Comparison of ENCODE assay signal across 25 cellular contexts in genomic region chr1:13770769-13771168, GRCh38.
DNase-seq lines count a peak whose midpoint lies in the region; ATAC-seq and TF ChIP-seq lines count a peak whose summit lies in the region.
"Had no signal": no experiment of that assay in that cellular context is flagged by ENCODE, and none has a peak within 500 bp of the region (broad histone marks: within the 10 kb centered on the region; RNA-seq: fewer than 3 reads in every experiment).

No MANE protein-coding gene starts in this region.

- no peaks in the 10 kb centered on the region for H3K36me3 Mint-ChIP-seq in activated naive CD8-positive, alpha-beta T cell
- peaks cover 24% of the 10 kb centered on the region for H3K36me3 Mint-ChIP-seq in activated naive CD8-positive, alpha-beta T cell treated with anti-CD3 and anti-CD28 coated beads, Interleukin-2, amount 50 U/mL, for 24 hours (ENCODE audit: low read depth)
- H3K36me3 Mint-ChIP-seq in activated naive CD8-positive, alpha-beta T cell treated with anti-CD3 and anti-CD28 coated beads for 36 hours = peaks cover 8% of the 10 kb centered on the region
- H3K36me3 Mint-ChIP-seq in stimulated activated effector memory CD8-positive, alpha-beta T cell treated with anti-CD3 and anti-CD28 coated beads, Interleukin-12 subunit alpha, Interleukin-12 subunit beta, amount 100 ng/mL, for 72 hours = peaks cover 30% of the 10 kb centered on the region

- no peaks in the 10 kb centered on the region for H3K9me3 Mint-ChIP-seq in activated naive CD8-positive, alpha-beta T cell (ENCODE audit: low read depth)
- no peaks in the 10 kb centered on the region for H3K9me3 Mint-ChIP-seq in activated naive CD8-positive, alpha-beta T cell treated with anti-CD3 and anti-CD28 coated beads, Interleukin-2, amount 50 U/mL, for 24 hours
- H3K9me3 Mint-ChIP-seq in activated naive CD8-positive, alpha-beta T cell treated with anti-CD3 and anti-CD28 coated beads for 36 hours = no peaks in the 10 kb centered on the region
- no peaks in the 10 kb centered on the region for H3K9me3 Mint-ChIP-seq in stimulated activated effector memory CD8-positive, alpha-beta T cell treated with anti-CD3 and anti-CD28 coated beads, Interleukin-12 subunit alpha, Interleukin-12 subunit beta, amount 100 ng/mL, for 72 hours

- no peak for DNase-seq in activated naive CD8-positive, alpha-beta T cell treated with anti-CD3 and anti-CD28 coated beads, Interleukin-2, amount 50 U/mL, for 24 hours
- DNase-seq in activated naive CD8-positive, alpha-beta T cell treated with anti-CD3 and anti-CD28 coated beads for 36 hours = no peak
- DNase-seq in stimulated activated effector memory CD8-positive, alpha-beta T cell treated with anti-CD3 and anti-CD28 coated beads, Interleukin-12 subunit alpha, Interleukin-12 subunit beta, amount 100 ng/mL, for 72 hours (ENCODE audit: low spot score in 2 of 2) = no peak
- no peak for DNase-seq in middle frontal gyrus (ENCODE audit: extremely low spot score, low spot score)
- no peak for DNase-seq in RPMI8226
- no peak for DNase-seq in islet precursor cell
- DNase-seq: Calu3; DMS79 treated with DMSO at 0.1 percent for 48 hours; GF-D8; KBM-7; MV-4-11; NCI-H1105; NCI-H146; NCI-H1930; NCI-H2107; NCI-H446 treated with DMSO at 0.1 percent for 48 hours; NCI-H82; NK-92 treated with Interleukin-12 subunit alpha and Interleukin-12 subunit beta, amount 100 ng/mL, for 24 hours; PC-9; SHP77 treated with DMSO at 0.1 percent for 48 hours had no signal

- POLR2A ChIA-PET in HEK293 (lab: Yijun Ruan, JAX) = interaction anchor here (1.8 kb wide), 1 partner anchor 22 kb away, joined by 6 read pairs; no protein-coding TSS in a partner anchor

- H3K4me3 ChIP-seq in HEK293 (ENCODE audit: low read depth, low read length) = no peak overlapping the region
- H3K4me3 ChIP-seq: PC-9 had no signal

- CTCF ChIA-PET in HEK293 (lab: Yijun Ruan, JAX) = no interaction called here

- peaks cover 52% of the 10 kb centered on the region for H3K4me1 Mint-ChIP-seq in activated naive CD8-positive, alpha-beta T cell (ENCODE audit: low read depth)
- peaks cover 29% of the 10 kb centered on the region for H3K4me1 Mint-ChIP-seq in activated naive CD8-positive, alpha-beta T cell treated with anti-CD3 and anti-CD28 coated beads, Interleukin-2, amount 50 U/mL, for 24 hours
- peaks cover 32% of the 10 kb centered on the region for H3K4me1 Mint-ChIP-seq in activated naive CD8-positive, alpha-beta T cell treated with anti-CD3 and anti-CD28 coated beads for 36 hours
- peaks cover 42% of the 10 kb centered on the region for H3K4me1 Mint-ChIP-seq in stimulated activated effector memory CD8-positive, alpha-beta T cell treated with anti-CD3 and anti-CD28 coated beads, Interleukin-12 subunit alpha, Interleukin-12 subunit beta, amount 100 ng/mL, for 72 hours

- H3K36me3 ChIP-seq in HEK293 (ENCODE audit: control insufficient read depth in 2 of 2, insufficient read depth in 1 of 2, low read length in 2 of 2) = peaks cover 11 to 25% of the 10 kb centered on the region in 2 experiments; a peak in 2 of 3 replicates

- H3K9me3 ChIP-seq in HEK293 (ENCODE audit: control insufficient read depth, insufficient read depth, low read depth, low read length) = no peaks in the 10 kb centered on the region

- H3K4me3 Mint-ChIP-seq in activated naive CD8-positive, alpha-beta T cell = no peak overlapping the region
- no peak overlapping the region for H3K4me3 Mint-ChIP-seq in activated naive CD8-positive, alpha-beta T cell treated with anti-CD3 and anti-CD28 coated beads, Interleukin-2, amount 50 U/mL, for 24 hours
- H3K4me3 Mint-ChIP-seq in activated naive CD8-positive, alpha-beta T cell treated with anti-CD3 and anti-CD28 coated beads for 36 hours = no peak overlapping the region
- no peak overlapping the region for H3K4me3 Mint-ChIP-seq in stimulated activated effector memory CD8-positive, alpha-beta T cell treated with anti-CD3 and anti-CD28 coated beads, Interleukin-12 subunit alpha, Interleukin-12 subunit beta, amount 100 ng/mL, for 72 hours

- H3K27ac ChIP-seq in HEK293 (ENCODE audit: extremely low read depth, low read depth, low read length) = no peak overlapping the region
- H3K27ac ChIP-seq: C4-2B, PC-9, RWPE1 had no signal

- ATAC-seq in activated naive CD8-positive, alpha-beta T cell treated with anti-CD3 and anti-CD28 coated beads, Interleukin-2, amount 50 U/mL, for 24 hours = no peak
- no peak for ATAC-seq in stimulated activated effector memory CD8-positive, alpha-beta T cell treated with anti-CD3 and anti-CD28 coated beads, Interleukin-12 subunit alpha, Interleukin-12 subunit beta, amount 100 ng/mL, for 72 hours
- ATAC-seq: HCT116 had no signal

- H3K27ac Mint-ChIP-seq in activated naive CD8-positive, alpha-beta T cell = peak overlapping the region; percentile 70
- H3K27ac Mint-ChIP-seq in activated naive CD8-positive, alpha-beta T cell treated with anti-CD3 and anti-CD28 coated beads, Interleukin-2, amount 50 U/mL, for 24 hours = no peak overlapping the region
- H3K27ac Mint-ChIP-seq in activated naive CD8-positive, alpha-beta T cell treated with anti-CD3 and anti-CD28 coated beads for 36 hours = peak overlapping the region; percentile 62
- H3K27ac Mint-ChIP-seq in stimulated activated effector memory CD8-positive, alpha-beta T cell treated with anti-CD3 and anti-CD28 coated beads, Interleukin-12 subunit alpha, Interleukin-12 subunit beta, amount 100 ng/mL, for 72 hours = peak overlapping the region; percentile 38

- no peak for TF ChIP-seq CTCF in HEK293 (tag by site-specific recombination; IDR thresholded peaks at IDR 0.05)

- H3K4me1 ChIP-seq in HEK293 (ENCODE audit: control insufficient read depth, insufficient read depth, low read length) = peaks cover 13% of the 10 kb centered on the region; the same call in 1 of the 2 replicates

- no peaks in the 10 kb centered on the region for H3K27me3 Mint-ChIP-seq in activated naive CD8-positive, alpha-beta T cell
- no peaks in the 10 kb centered on the region for H3K27me3 Mint-ChIP-seq in activated naive CD8-positive, alpha-beta T cell treated with anti-CD3 and anti-CD28 coated beads, Interleukin-2, amount 50 U/mL, for 24 hours
- H3K27me3 Mint-ChIP-seq in activated naive CD8-positive, alpha-beta T cell treated with anti-CD3 and anti-CD28 coated beads for 36 hours = no peaks in the 10 kb centered on the region

TF ChIP-seq in HEK293, 187 proteins besides CTCF, POLR2A, EP300 and RAD21 (continues in another document):
- TF ChIP-seq ZNF600 (tag by site-specific recombination; IDR thresholded peaks at IDR 0.05) = peak; percentile 87
- TF ChIP-seq OSR2 (tag by site-specific recombination; IDR thresholded peaks at IDR 0.05) = 0 out of 2 replicates have a peak, but pooled peaks have one; percentile 26
- TF ChIP-seq ZBTB7A (tag by site-specific recombination; IDR thresholded peaks at IDR 0.05; ENCODE audit: low read depth) = no peak
- peak; percentile 25; the same call in 1 of the 2 replicates for TF ChIP-seq GLI2 (tag by site-specific recombination; IDR thresholded peaks at IDR 0.05; ENCODE audit: borderline replicate concordance, low read depth)
- no peak for TF ChIP-seq ZNF501 (tag by site-specific recombination; IDR thresholded peaks at IDR 0.05)
- peak; percentile 32; the same call in 1 of the 2 replicates for TF ChIP-seq ZEB2 (tag by site-specific recombination; IDR thresholded peaks at IDR 0.05)
- peak; percentile 84 for TF ChIP-seq ZNF629 (tag by site-specific recombination; IDR thresholded peaks at IDR 0.05)
- TF ChIP-seq ZNF366 (tag by site-specific recombination; conservative IDR thresholded peaks at IDR 0.05) = peak; percentile 39
- no peak for TF ChIP-seq ZNF596 (tag by site-specific recombination; IDR thresholded peaks at IDR 0.05)
- TF ChIP-seq ZNF791 (tag by site-specific recombination; IDR thresholded peaks at IDR 0.05) = no peak
- no peak for TF ChIP-seq RBAK (tag by site-specific recombination; IDR thresholded peaks at IDR 0.05)
- TF ChIP-seq ZBTB17 (tag by site-specific recombination; IDR thresholded peaks at IDR 0.05) = 0 out of 2 replicates have a peak, but pooled peaks have one; percentile 13
- TF ChIP-seq ZNF777 (tag by site-specific recombination; IDR thresholded peaks at IDR 0.05; ENCODE audit: borderline replicate concordance) = no peak
- TF ChIP-seq ZNF18 (tag by site-specific recombination; IDR thresholded peaks at IDR 0.05) = no peak
- no peak for TF ChIP-seq ZNF416 (tag by site-specific recombination; IDR thresholded peaks at IDR 0.05)
- TF ChIP-seq ZNF311 (tag by site-specific recombination; IDR thresholded peaks at IDR 0.05; ENCODE audit: borderline replicate concordance) = no peak
- no peak for TF ChIP-seq ZNF184 (tag by site-specific recombination; IDR thresholded peaks at IDR 0.05)
- TF ChIP-seq ZNF23 (tag by site-specific recombination; IDR thresholded peaks at IDR 0.05; ENCODE audit: borderline replicate concordance) = no peak
- no peak for TF ChIP-seq ZNF214 (tag by site-specific recombination; IDR thresholded peaks at IDR 0.05; ENCODE audit: borderline replicate concordance)
- TF ChIP-seq ZFHX2 (tag by site-specific recombination; conservative IDR thresholded peaks at IDR 0.05) = peak; percentile 50
- TF ChIP-seq ELK4 (IDR thresholded peaks at IDR 0.05; ENCODE audit: borderline replicate concordance, low read depth, low read length) = no peak
- TF ChIP-seq ZNF10 (tag by site-specific recombination; IDR thresholded peaks at IDR 0.05) = 0 out of 2 replicates have a peak, but pooled peaks have one; percentile 46
